9 cellular contexts compared by ENCODE assay signal in the genomic region with DNA sequence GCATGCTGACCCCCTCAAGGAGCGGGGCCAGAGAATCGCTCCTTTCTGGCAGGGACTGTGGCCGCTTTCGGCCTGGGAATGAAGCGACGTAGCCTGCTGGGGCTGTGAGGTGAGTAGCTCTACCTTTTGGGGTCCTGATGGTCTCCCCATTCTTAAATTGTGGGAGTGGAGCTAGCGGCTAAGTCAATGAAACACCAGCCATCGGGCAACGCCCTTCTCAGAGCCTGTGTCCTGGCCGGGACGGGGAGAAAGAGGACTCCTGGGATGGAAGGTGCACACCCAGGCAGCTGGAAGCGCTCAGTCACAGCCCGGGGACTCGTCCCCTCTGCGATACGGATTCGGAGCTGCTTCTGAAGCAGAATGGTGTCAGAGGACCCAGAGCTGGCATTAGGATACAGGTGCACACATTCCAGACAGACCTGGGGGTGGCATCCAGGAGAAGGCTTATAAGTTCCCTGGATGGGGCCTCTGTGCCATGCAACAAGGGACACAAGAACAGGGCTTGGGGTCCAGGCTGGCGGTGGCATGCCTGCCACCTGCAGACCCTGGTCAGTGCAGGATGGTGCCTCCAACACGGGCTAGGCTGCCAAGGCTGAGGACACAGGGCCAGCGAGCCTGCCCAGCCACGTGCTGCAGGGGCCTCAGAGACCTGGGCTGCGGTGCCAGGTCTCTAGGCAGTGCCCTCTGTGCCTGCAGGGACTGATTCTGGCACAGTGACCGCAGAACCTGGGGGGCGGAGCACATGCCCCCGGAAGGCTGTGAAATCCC. TPM values are rescaled to one million over a fixed set of nuclear protein-coding genes. Genes with fewer than 3 reads are reported as not detected.
A peak's percentile ranks its signal among the peaks of the same experiment; 100 is the strongest.
DNase-seq lines count a peak whose midpoint lies in the region; ATAC-seq and TF ChIP-seq lines count a peak whose summit lies in the region.
"Had no signal": no experiment of that assay in that cellular context is flagged by ENCODE, and none has a peak within 500 bp of the region (broad histone marks: within the 10 kb centered on the region; RNA-seq: fewer than 3 reads in every experiment).

No MANE protein-coding gene starts in this region.

- peak overlapping the region; percentile 65 for H3K4me3 ChIP-seq in BJ (ENCODE audit: low read depth, low read length)
- peak overlapping the region; percentile 62 for H3K4me3 ChIP-seq in IMR-90 (ENCODE audit: insufficient read depth, low read depth, low read length)
- no peak overlapping the region for H3K4me3 ChIP-seq in naive thymus-derived CD4-positive, alpha-beta T cell (ENCODE audit: low read length)

- POLR2A ChIA-PET in BJ (lab: Charles Lee) (no interaction called here), IMR-90 (lab: Charles Lee; ENCODE audit: unreplicated experiment) (no interaction called here)
- POLR2A ChIA-PET in naive thymus-derived CD4-positive, alpha-beta T cell (lab: Charles Lee): interaction anchor here (0.9 to 1.2 kb wide), 2 partner anchors 184 to 187 kb away, joined by 3 read pairs; no protein-coding TSS in a partner anchor

- peak overlapping the region; percentile 60 for H3K4me2 ChIP-seq in IMR-90 (ENCODE audit: low read depth, low read length)

- no peak overlapping the region for H2BK5ac ChIP-seq in IMR-90 (ENCODE audit: low read depth, low read length, poor library complexity, severe bottlenecking)

- TF ChIP-seq CTCF in BJ (IDR thresholded peaks at IDR 0.05; ENCODE audit: insufficient read depth, low read depth, low read length) (no peak), IMR-90 (conservative IDR thresholded peaks at IDR 0.05; ENCODE audit: low read depth, low read length) (no peak), chondrocyte (IDR thresholded peaks at IDR 0.05) (no peak)

- WGBS in IMR-90 (ENCODE audit: extremely low coverage in 2 of 2, insufficient read length in 1 of 2), 2 experiments: 27% methylated on average over 10 of the region's 25 CpGs; no CpG with 5 or more reads in 1 of the 2 experiments

- no peak overlapping the region for H3K23ac ChIP-seq in IMR-90 (ENCODE audit: low read depth, low read length)

- H3K36me3 ChIP-seq in BJ (ENCODE audit: control insufficient read depth, insufficient read depth, low read length) (no peaks in the 10 kb centered on the region), IMR-90 (ENCODE audit: control insufficient read depth, insufficient read depth, low read length) (no peaks in the 10 kb centered on the region)
- no peaks in the 10 kb centered on the region for H3K36me3 ChIP-seq in naive thymus-derived CD4-positive, alpha-beta T cell (ENCODE audit: control insufficient read depth in 2 of 3, insufficient read depth in 3 of 3, low read length in 3 of 3)

- CTCF ChIA-PET in BJ (lab: Yijun Ruan, JAX): interaction anchor here (1.4 to 4.8 kb wide), 4 partner anchors 10 to 218 kb away, joined by 3 to 71 read pairs (median 16); no protein-coding TSS in a partner anchor
- CTCF ChIA-PET in IMR-90 (lab: Yijun Ruan, JAX): no interaction called here
- CTCF ChIA-PET in naive thymus-derived CD4-positive, alpha-beta T cell (lab: Charles Lee): interaction anchor here (1.2 to 2.2 kb wide), 2 partner anchors 99 to 182 kb away, joined by 4 to 9 read pairs; no protein-coding TSS in a partner anchor

- H3K14ac ChIP-seq in IMR-90 (replicated peaks; ENCODE audit: low read depth, low read length): peak overlapping the region; percentile 59; the same call in 1 of the 2 replicates

- no peaks in the 10 kb centered on the region for H3K9me3 Mint-ChIP-seq in chondrocyte (ENCODE audit: low read depth)
- peaks cover 0 to 1% (median 0%) of the 10 kb centered on the region in 11 donors for H3K9me3 Mint-ChIP-seq in naive thymus-derived CD4-positive, alpha-beta T cell

- DNase-seq in BJ (ENCODE audit: low read depth) (no peak), IMR-90 (no peak), chondrocyte (ENCODE audit: low spot score) (no peak), anterior cingulate cortex (lab: John Stamatoyannopoulos, UW) (no peak)
- DNase-seq in naive thymus-derived CD4-positive, alpha-beta T cell: peak in 1 of 9 donors; percentile 20

- H4K8ac ChIP-seq in IMR-90 (ENCODE audit: low read depth in 2 of 2, low read length in 2 of 2): no peak overlapping the region

- no peak overlapping the region for H4K5ac ChIP-seq in IMR-90 (ENCODE audit: low read depth, low read length)

- H4K91ac ChIP-seq in IMR-90 (ENCODE audit: insufficient read depth, low read depth, low read length): no peak overlapping the region

- H3K27ac Mint-ChIP-seq in chondrocyte (ENCODE audit: unreplicated experiment): peak overlapping the region; percentile 22
- H3K27ac Mint-ChIP-seq in naive thymus-derived CD4-positive, alpha-beta T cell: no peak overlapping the region

- H2AK5ac ChIP-seq in IMR-90 (ENCODE audit: low read depth, low read length): no peak overlapping the region

- no peak overlapping the region for H2BK15ac ChIP-seq in IMR-90 (ENCODE audit: low read depth, low read length)

- H3K4me3 Mint-ChIP-seq in chondrocyte (ENCODE audit: unreplicated experiment): peak overlapping the region; percentile 75
- H3K4me3 Mint-ChIP-seq in naive thymus-derived CD4-positive, alpha-beta T cell: peak overlapping the region; percentile 47 to 77 (median 55)

- H3K79me1 ChIP-seq in IMR-90 (ENCODE audit: low read depth in 1 of 2, low read length in 2 of 2): no peaks in the 10 kb centered on the region

- H2BK20ac ChIP-seq in IMR-90 (ENCODE audit: low read depth, low read length): no peak overlapping the region

- no TSS peak for BruUV-seq in IMR-90 (replicated peaks; lab: Mats Ljungman, UMichigan)

- intact Hi-C loops in IMR-90 (cut with micrococcal nuclease): loop anchor here (5.0 to 10.0 kb wide), 2 partner anchors 134 to 404 kb away; a partner anchor contains a TSS
- intact Hi-C loops in naive thymus-derived CD4-positive, alpha-beta T cell (cut with micrococcal nuclease): loop anchor here in 1 of 2 donors (5.0 kb wide), 1 partner anchor 61 kb away; no protein-coding TSS in a partner anchor

- H2AFZ ChIP-seq in IMR-90 (replicated peaks; ENCODE audit: low read length, poor library complexity): peak overlapping the region; percentile 92

- no peaks in the 10 kb centered on the region for H3K9me3 ChIP-seq in IMR-90 (ENCODE audit: control insufficient read depth, insufficient read depth, low read length)
- H3K9me3 ChIP-seq in naive thymus-derived CD4-positive, alpha-beta T cell (ENCODE audit: control insufficient read depth in 2 of 3, low read length in 3 of 3): no peaks in the 10 kb centered on the region
- H3K9me3 ChIP-seq: body of pancreas had no signal

- H4K20me1 ChIP-seq in IMR-90 (ENCODE audit: insufficient read depth, low read length): no peaks in the 10 kb centered on the region

- peak overlapping the region; percentile 47 for H3K9ac ChIP-seq in IMR-90 (ENCODE audit: low read depth, low read length)

- no peak overlapping the region for H3K18ac ChIP-seq in IMR-90 (ENCODE audit: low read depth, low read length)

- peaks cover under 1% of the 10 kb centered on the region for H3K27me3 Mint-ChIP-seq in chondrocyte (ENCODE audit: low read depth)
- peaks cover 8 to 39% (median 18%) of the 10 kb centered on the region in 5 donors for H3K27me3 Mint-ChIP-seq in naive thymus-derived CD4-positive, alpha-beta T cell

- H2BK120ac ChIP-seq in IMR-90 (ENCODE audit: low read depth, low read length): no peak overlapping the region

- H3K9me1 ChIP-seq in IMR-90 (ENCODE audit: insufficient read depth, low read length): no peaks in the 10 kb centered on the region

- H3K27ac ChIP-seq in IMR-90 (ENCODE audit: insufficient read depth, low read length): no peak overlapping the region
- no peak overlapping the region for H3K27ac ChIP-seq in naive thymus-derived CD4-positive, alpha-beta T cell (ENCODE audit: low read depth, low read length)
- H3K27ac ChIP-seq: body of pancreas had no signal

- dilution Hi-C loops in IMR-90 (cut with HindIII; ENCODE audit: low sequenced_read_pairs, unreplicated experiment): no loop called here

- H3K27me3 ChIP-seq in BJ (ENCODE audit: control insufficient read depth, insufficient read depth, low read length) (no peaks in the 10 kb centered on the region), IMR-90 (ENCODE audit: control insufficient read depth, insufficient read depth, low read length) (no peaks in the 10 kb centered on the region)
- H3K27me3 ChIP-seq in naive thymus-derived CD4-positive, alpha-beta T cell (ENCODE audit: control insufficient read depth in 2 of 2, insufficient read depth in 2 of 2, low read length in 2 of 2): no peaks in the 10 kb centered on the region
- H3K27me3 ChIP-seq: body of pancreas had no signal

- no peak for TF ChIP-seq POLR2A in IMR-90 (IDR thresholded peaks at IDR 0.05; ENCODE audit: low read depth, low read length)

- ATAC-seq in IMR-90 (ENCODE audit: low read depth) (no peak), GM19467 (IDR thresholded peaks at IDR 0.05; ENCODE audit: unreplicated experiment) (no peak), GM18873 (IDR thresholded peaks at IDR 0.05; ENCODE audit: low FRiP score, unreplicated experiment) (no peak), GM18861 (IDR thresholded peaks at IDR 0.05; ENCODE audit: unreplicated experiment) (no peak)
- no peak for ATAC-seq in naive thymus-derived CD4-positive, alpha-beta T cell

- peaks cover 9% of the 10 kb centered on the region; the same call in 1 of the 2 replicates for H3K4me1 ChIP-seq in IMR-90 (ENCODE audit: control insufficient read depth, insufficient read depth, low read length)
- H3K4me1 ChIP-seq in naive thymus-derived CD4-positive, alpha-beta T cell (ENCODE audit: control insufficient read depth in 2 of 2, insufficient read depth in 2 of 2, low read length in 2 of 2): peaks cover under 1 to 7% of the 10 kb centered on the region in 2 donors

- H3K4ac ChIP-seq in IMR-90 (ENCODE audit: low read depth, low read length): no peak overlapping the region

- no peak for TF ChIP-seq RAD21 in IMR-90 (IDR thresholded peaks at IDR 0.05; ENCODE audit: low read length)

- peak overlapping the region; percentile 11 for H2AK9ac ChIP-seq in IMR-90 (replicated peaks; ENCODE audit: low read depth, low read length, poor library complexity)

- peaks cover 30% of the 10 kb centered on the region for H3K4me1 Mint-ChIP-seq in chondrocyte (ENCODE audit: low read depth)
- H3K4me1 Mint-ChIP-seq in naive thymus-derived CD4-positive, alpha-beta T cell: peaks cover 8 to 12% (median 9%) of the 10 kb centered on the region in 7 donors

- peaks cover under 1% of the 10 kb centered on the region for H3K36me3 Mint-ChIP-seq in chondrocyte (ENCODE audit: low read depth)
- H3K36me3 Mint-ChIP-seq in naive thymus-derived CD4-positive, alpha-beta T cell: no peaks in the 10 kb centered on the region

- no peak overlapping the region for H3K56ac ChIP-seq in IMR-90 (ENCODE audit: extremely low read depth, insufficient read depth, low read length)

- in situ Hi-C loops in IMR-90 (cut with MboI; ENCODE audit: low sequenced_read_pairs): loop anchor here (5.0 to 25.0 kb wide), 2 partner anchors 186 to 461 kb away; no protein-coding TSS in a partner anchor

RNA-seq across cellular contexts. Expression of a gene that starts 0.9 kb away (rescaled TPM):
- polyA plus RNA-seq in BJ (2011; rRNA removed): 0.85 and 1.5 TPM in 2 replicates
- polyA minus RNA-seq in BJ (2011; rRNA and poly(A)+ RNA removed): 0.57 TPM in 2 replicates
- total RNA-seq in IMR-90 (2012; rRNA removed): 0.18 and 0.28 TPM in 2 replicates
- 0.36 and 0.42 TPM in 2 replicates for polyA plus RNA-seq in IMR-90 (2012; rRNA removed)
- polyA plus RNA-seq in IMR-90 (2012; cell fraction: cytosol; rRNA removed): 0.24 and 0.63 TPM in 2 replicates
- polyA plus RNA-seq in IMR-90 (2012; cell fraction: nucleus; rRNA removed; ENCODE audit: low replicate concordance): 0.81 and 1.1 TPM in 2 replicates
- 2.5 to 4.2 TPM (median 2.7 TPM) in 3 replicates for total RNA-seq in chondrocyte
- total RNA-seq in naive thymus-derived CD4-positive, alpha-beta T cell: under 1 TPM in 1 of 5 experiments, not detected in 4; 0.29 TPM
- polyA plus RNA-seq in naive thymus-derived CD4-positive, alpha-beta T cell: not detected

RNA-seq across cellular contexts. Expression of a gene that starts 58.1 kb away (rescaled TPM):
- polyA plus RNA-seq in BJ (2011; rRNA removed): not detected in 2 replicates
- not detected in 2 replicates for polyA minus RNA-seq in BJ (2011; rRNA and poly(A)+ RNA removed)
- total RNA-seq in IMR-90 (2012; rRNA removed): not detected in 2 replicates
- not detected in 2 replicates for polyA plus RNA-seq in IMR-90 (2012; rRNA removed)
- not detected in 2 replicates for polyA plus RNA-seq in IMR-90 (2012; cell fraction: cytosol; rRNA removed)
- not detected in 2 replicates for polyA plus RNA-seq in IMR-90 (2012; cell fraction: nucleus; rRNA removed; ENCODE audit: low replicate concordance)
- not detected in 3 replicates for total RNA-seq in chondrocyte
- total RNA-seq in naive thymus-derived CD4-positive, alpha-beta T cell: not detected
- polyA plus RNA-seq in naive thymus-derived CD4-positive, alpha-beta T cell: not detected
- total RNA-seq: body of pancreas had no signal
